In genomic region chr13:73065665-73066350, GRCh38 we compare ENCODE assay signal across 15 cellular contexts. TPM values are rescaled to one million over a fixed set of nuclear protein-coding genes. Genes with fewer than 3 reads are reported as not detected.
DNase-seq lines count a peak whose midpoint lies in the region; ATAC-seq, FAIRE-seq and TF ChIP-seq lines count a peak whose summit lies in the region.
"Had no signal": no experiment of that assay in that cellular context is flagged by ENCODE, and none has a peak within 500 bp of the region (broad histone marks: within the 10 kb centered on the region; RNA-seq: fewer than 3 reads in every experiment).

No MANE protein-coding gene starts in this region.

- TF ChIP-seq POLR2A in K562 (conservative IDR thresholded peaks at IDR 0.05), result no peak

- no peak overlapping the region for H3K27ac ChIP-seq in BLaER1
- H3K27ac ChIP-seq in K562 (ENCODE audit: extremely low read depth, low read depth, low read length), result no peak overlapping the region

- no peaks in the 10 kb centered on the region for H3K9me1 ChIP-seq in K562 (ENCODE audit: control insufficient read depth, insufficient read depth, low read length)

- peak overlapping the region; percentile 42 for H3K4me3 Mint-ChIP-seq in mesothelial cell of epicardium
- H3K4me3 Mint-ChIP-seq in stimulated activated naive B cell treated with anti-CD40 and anti-IgM and Interleukin-4, amounts not matched to agents 10 μg/mL and 1 μg/mL and 100 μg/mL, for 72 hours, result no peak overlapping the region

- H3K9me3 Mint-ChIP-seq in mesothelial cell of epicardium, result no peaks in the 10 kb centered on the region
- no peaks in the 10 kb centered on the region for H3K9me3 Mint-ChIP-seq in stimulated activated naive B cell treated with anti-CD40 and anti-IgM and Interleukin-4, amounts not matched to agents 10 μg/mL and 1 μg/mL and 100 μg/mL, for 72 hours

- peaks cover 20% of the 10 kb centered on the region for H3K36me3 Mint-ChIP-seq in mesothelial cell of epicardium
- H3K36me3 Mint-ChIP-seq in stimulated activated naive B cell treated with anti-CD40 and anti-IgM and Interleukin-4, amounts not matched to agents 10 μg/mL and 1 μg/mL and 100 μg/mL, for 72 hours, result peaks cover 0 to 3% of the 10 kb centered on the region in 2 donors

- H3K27me3 ChIP-seq in BLaER1 (peaks cover 16% of the 10 kb centered on the region), K562 (ENCODE audit: control insufficient read depth in 2 of 2, insufficient read depth in 2 of 2, low read length in 2 of 2) (peaks cover 1 to 5% of the 10 kb centered on the region in 2 experiments; a peak in 1 of 5 replicates)

- in situ Hi-C loops in K562 (cut with MboI), result no loop called here

- no peak for TF ChIP-seq RAD21 in K562 (CRISPR knock-in tag; conservative IDR thresholded peaks at IDR 0.05 in 1 of 2, IDR thresholded peaks at IDR 0.05 in 1 of 2)

- H3K4me1 ChIP-seq in BLaER1 (0 out of 2 replicates have a peak, but pooled peaks cover 5% of the 10 kb centered on the region), K562 (replicated peaks in 1 of 2; ENCODE audit: control insufficient read depth in 2 of 2, insufficient read depth in 2 of 2, low read length in 2 of 2) (no peaks in the 10 kb centered on the region)

- peaks cover 3% of the 10 kb centered on the region for H3K27me3 Mint-ChIP-seq in mesothelial cell of epicardium (ENCODE audit: low read depth)
- peaks cover 0 to 14% of the 10 kb centered on the region in 2 donors for H3K27me3 Mint-ChIP-seq in stimulated activated naive B cell treated with anti-CD40 and anti-IgM and Interleukin-4, amounts not matched to agents 10 μg/mL and 1 μg/mL and 100 μg/mL, for 72 hours

- no peaks in the 10 kb centered on the region for H3K79me2 ChIP-seq in K562 (ENCODE audit: control insufficient read depth, insufficient read depth, low read length)

- intact Hi-C loops in K562 (cut with micrococcal nuclease), result no loop called here

- POLR2A ChIA-PET in K562 (lab: Yijun Ruan, JAX), result no interaction called here

- peak in 2 of 3 experiments; percentile 75 to 95 for DNase-seq in NCI-H1417 (lab: John Stamatoyannopoulos, UW)
- no peak for DNase-seq in K562 (ENCODE audit: extremely low read depth in 1 of 4, low spot score in 3 of 4)
- DNase-seq in mesothelial cell of epicardium (ENCODE audit: low spot score in 2 of 2, unreplicated experiment in 2 of 2), result no peak
- no peak for DNase-seq in stimulated activated naive B cell treated with anti-CD40 and anti-IgM and Interleukin-4, amounts not matched to agents 10 μg/mL and 1 μg/mL and 100 μg/mL, for 72 hours
- DNase-seq in MV-4-11 (lab: John Stamatoyannopoulos, UW), result no peak
- no peak for DNase-seq in hippocampal formation (lab: John Stamatoyannopoulos, UW)
- DNase-seq: activated CD4-positive, alpha-beta T cell treated with anti-CD3 and anti-CD28 coated beads, Interleukin-2, amount 50 U/mL, for 1 hour; NCI-H524; nucleus accumbens; stimulated activated CD4-positive, alpha-beta T cell treated with anti-CD3 and anti-CD28 coated beads, Interleukin-12 subunit alpha, Interleukin-12 subunit beta, amount 100 ng/mL, for 4 hours; substantia nigra had no signal

- no peak for FAIRE-seq in K562 (lab: Jason Lieb, UNC)

- CTCF ChIA-PET in K562 (lab: Yijun Ruan, JAX; ENCODE audit: low intra/inter-chr PET ratio), result no interaction called here

- no peak overlapping the region for H2AFZ ChIP-seq in K562 (ENCODE audit: low read depth, low read length)

- TF ChIP-seq CTCF in K562 (IDR thresholded peaks at IDR 0.05 in 2 of 3, conservative IDR thresholded peaks at IDR 0.05 in 1 of 3; ENCODE audit: insufficient read depth in 2 of 3, low read depth in 1 of 3, low read length in 3 of 3) (no peak), mesothelial cell of epicardium (IDR thresholded peaks at IDR 0.05; ENCODE audit: unreplicated experiment) (no peak)

- H3K4me3 ChIP-seq in BLaER1, result no peak overlapping the region
- no peak overlapping the region for H3K4me3 ChIP-seq in K562
- H3K4me3 ChIP-seq: lung had no signal

- H3K27ac Mint-ChIP-seq in mesothelial cell of epicardium, result peak overlapping the region; percentile 94
- no peak overlapping the region for H3K27ac Mint-ChIP-seq in stimulated activated naive B cell treated with anti-CD40 and anti-IgM and Interleukin-4, amounts not matched to agents 10 μg/mL and 1 μg/mL and 100 μg/mL, for 72 hours

- no peak for TF ChIP-seq EP300 in K562 (IDR thresholded peaks at IDR 0.05; ENCODE audit: low read length)

- H3K9ac ChIP-seq in BLaER1, result no peak overlapping the region
- no peak overlapping the region for H3K9ac ChIP-seq in K562 (ENCODE audit: insufficient read depth in 1 of 2, low read depth in 2 of 2, low read length in 2 of 2)

- no peak for ATAC-seq in K562
- no peak for ATAC-seq in stimulated activated naive B cell treated with anti-CD40 and anti-IgM and Interleukin-4, amounts not matched to agents 10 μg/mL and 1 μg/mL and 100 μg/mL, for 72 hours (replicated peaks)
- ATAC-seq in HG03442 (IDR thresholded peaks at IDR 0.05; ENCODE audit: unreplicated experiment), result no peak
- ATAC-seq: Right ventricle myocardium inferior had no signal

- H3K4me2 ChIP-seq in BLaER1 (peak overlapping the region; percentile 24; the same call in 1 of the 2 replicates), K562 (ENCODE audit: insufficient read depth, low read length) (no peak overlapping the region)

- peaks cover 75% of the 10 kb centered on the region for H3K4me1 Mint-ChIP-seq in mesothelial cell of epicardium
- H3K4me1 Mint-ChIP-seq in stimulated activated naive B cell treated with anti-CD40 and anti-IgM and Interleukin-4, amounts not matched to agents 10 μg/mL and 1 μg/mL and 100 μg/mL, for 72 hours, result peaks cover 0 to 1% of the 10 kb centered on the region in 2 donors

- WGBS in K562 (ENCODE audit: insufficient coverage, low coverage, missing lambda C conversion rate), result 36% methylated on average over 6 of the region's 7 CpGs

- H3K36me3 ChIP-seq in BLaER1 (no peaks in the 10 kb centered on the region), K562 (ENCODE audit: control insufficient read depth, insufficient read depth, low read length) (no peaks in the 10 kb centered on the region)

- H4K20me1 ChIP-seq in BLaER1 (peaks cover 9% of the 10 kb centered on the region), K562 (replicated peaks; ENCODE audit: control insufficient read depth, insufficient read depth, low read length) (no peaks in the 10 kb centered on the region)

- no peaks in the 10 kb centered on the region for H3K9me3 ChIP-seq in BLaER1
- no peaks in the 10 kb centered on the region; the same call in 1 of the 2 replicates for H3K9me3 ChIP-seq in K562 (replicated peaks; ENCODE audit: control insufficient read depth, insufficient read depth, low read depth, low read length)

- no TSS peak for BruUV-seq in K562 (replicated peaks; lab: Mats Ljungman, UMichigan)

TF ChIP-seq in K562, 482 proteins besides CTCF, POLR2A, EP300 and RAD21 (continues in another document):
- no peak for TF ChIP-seq NBN (IDR thresholded peaks at IDR 0.05; ENCODE audit: low read depth)
- no peak for TF ChIP-seq BRF1 (IDR thresholded peaks at IDR 0.05; ENCODE audit: borderline replicate concordance, extremely low read depth, insufficient read length)

RNA-seq across cellular contexts. Expression of gene KLF5, which starts 7.0 kb away (rescaled TPM):
- total RNA-seq in K562 (2011; cell fraction: chromatin; rRNA removed; ENCODE audit: low replicate concordance), result 0.74 and 1.1 TPM in 2 replicates
- total RNA-seq in K562 (2011; cell fraction: nucleolus; rRNA removed), result 0.26 and 0.67 TPM in 2 replicates
- 0.84 and 1.3 TPM in 2 replicates for total RNA-seq in K562 (2011; cell fraction: nucleoplasm; rRNA removed)
- total RNA-seq in K562 (2014; rRNA removed) (0.32 and 0.41 TPM in 2 replicates), K562 (2014; rRNA removed; fragmentation: Illumina TruSeq; extraction: Trizol) (0.51 and 0.69 TPM in 2 replicates), K562 (2015; rRNA removed; fragmentation: Illumina TruSeq; extraction: Trizol) (0.23 and 0.36 TPM in 2 replicates), K562 (2021) (0.58 and 0.74 TPM in 2 replicates), mesothelial cell of epicardium (62.4 to 70.3 TPM (median 65.9 TPM) in 3 replicates)
- polyA plus RNA-seq in K562 (2011; rRNA removed) (1.0 and 2.1 TPM in 2 replicates), K562 (2014; fragmentation: Illumina TruSeq; extraction: Trizol) (0.64 and 1.00 TPM in 2 replicates), K562 (2014; fragmentation: Nextera tagmentation; extraction: Ambion mirVana) (under 1 TPM; 0.17 to 0.18 TPM), K562 (2014; rRNA removed) (0.29 and 0.30 TPM in 2 replicates)
- 1.7 and 2.7 TPM in 2 replicates for polyA plus RNA-seq in K562 (2011; cell fraction: cytosol; rRNA removed)
- 1.5 and 2.7 TPM in 2 replicates for polyA plus RNA-seq in K562 (2011; cell fraction: nucleus; rRNA removed)
- polyA plus RNA-seq in K562 (2012), result 0.56 and 1.5 TPM in 2 replicates
- 0.98 and 3.1 TPM in 2 replicates for polyA minus RNA-seq in K562 (2011; rRNA and poly(A)+ RNA removed)
- polyA minus RNA-seq in K562 (2011; cell fraction: cytosol; rRNA and poly(A)+ RNA removed), result 0.95 and 5.6 TPM in 2 replicates
- polyA minus RNA-seq in K562 (2011; cell fraction: nucleus; rRNA and poly(A)+ RNA removed), result 1.5 and 3.3 TPM in 2 replicates

Comparison
In these comparisons a context has a peak if more than half of its experiments do, and no peak if none do; other contexts are left out.
1. DNase-seq: peak in NCI-H1417 (2 of 3); none in K562 (0 of 4), mesothelial cell of epicardium (0 of 2), stimulated activated naive B cell treated with anti-CD40 and anti-IgM and Interleukin-4, amounts not matched to agents 10 μg/mL and 1 μg/mL and 100 μg/mL, for 72 hours (single experiment), MV-4-11 (single experiment) and hippocampal formation (0 of 2).
2. RNA of gene KLF5, which starts 7.0 kb away (total RNA-seq): 62.4 to 70.3 TPM in mesothelial cell of epicardium; 0.23 to 1.3 TPM in K562; every median in the first group is over 10 times any median in the second.